ENCODE assay signal across 1 cellular context in the genomic region with DNA sequence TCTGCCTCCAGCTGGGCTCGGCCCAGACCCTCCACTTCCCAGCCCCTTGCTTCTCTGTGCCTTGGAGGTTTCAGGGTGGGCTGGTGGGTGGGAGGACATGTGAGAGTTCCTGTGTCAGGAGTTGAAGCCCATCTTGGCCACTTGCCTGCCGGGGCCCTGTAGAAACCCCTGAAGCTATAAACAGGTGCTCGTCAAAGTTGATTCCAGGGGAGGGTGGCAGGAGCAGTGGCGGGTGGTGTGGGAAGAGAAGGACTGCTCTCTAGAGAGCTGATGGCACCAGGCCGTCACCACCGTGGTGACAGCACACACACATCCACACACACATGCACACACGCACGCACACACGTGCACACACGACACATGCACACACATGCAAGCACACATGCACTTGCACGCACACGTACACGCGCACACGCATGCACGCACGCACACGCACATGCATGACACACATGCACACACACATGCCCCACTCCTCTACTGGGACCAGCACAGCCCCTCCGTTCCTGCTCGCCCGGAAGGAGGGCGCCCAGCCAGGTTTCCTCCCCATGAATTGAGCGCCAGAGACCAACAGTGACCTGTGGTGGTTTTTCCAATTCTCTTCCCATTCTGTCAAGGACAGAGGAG.
A peak's percentile ranks its signal among the peaks of the same experiment; 100 is the strongest.
TF ChIP-seq lines count a peak whose summit lies in the region.

No MANE protein-coding gene starts in this region.

TF ChIP-seq in HepG2, 621 proteins besides CTCF, POLR2A, EP300 and RAD21:
- TF ChIP-seq MNT (IDR thresholded peaks at IDR 0.05) (peak; percentile 62), HNRNPK (IDR thresholded peaks at IDR 0.05; ENCODE audit: low read depth, low read length, poor library complexity, severe bottlenecking) (no peak), ZNF430 (CRISPR knock-in tag; IDR thresholded peaks at IDR 0.05) (no peak)
